In the genomic region with DNA sequence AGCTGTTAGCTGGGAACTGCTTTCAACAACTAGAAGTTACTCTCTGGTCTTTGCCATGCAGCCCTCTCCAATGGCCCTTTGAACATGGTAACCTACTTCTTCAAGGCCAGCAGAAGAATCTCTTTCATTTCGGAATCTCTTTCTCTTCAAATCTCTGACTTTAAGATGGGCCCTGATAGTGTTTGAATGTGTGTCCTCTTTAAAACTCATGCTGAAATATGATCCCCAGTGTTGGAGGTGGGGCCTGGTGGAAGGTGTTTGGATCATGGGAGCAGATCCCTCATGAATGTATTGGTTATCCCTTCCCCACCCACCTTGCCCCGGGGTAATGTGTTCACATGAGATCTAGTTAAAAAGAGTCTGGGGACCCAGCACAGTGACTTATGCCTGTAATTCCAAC, we compare ENCODE assay signal across 22 cellular contexts.
"Had no signal": no experiment of that assay in that cellular context is flagged by ENCODE, and none has a peak within 500 bp of the region (broad histone marks: within the 10 kb centered on the region; RNA-seq: fewer than 3 reads in every experiment).

No MANE protein-coding gene starts in this region.

- H3K79me2 ChIP-seq: hepatocyte had no signal

- H3K4me1 Mint-ChIP-seq: natural killer cell; stimulated activated effector memory CD8-positive, alpha-beta T cell treated with anti-CD3 and anti-CD28 coated beads, Interleukin-12 subunit alpha, Interleukin-12 subunit beta, amount 100 ng/mL, for 72 hours had no signal

- H2AFZ ChIP-seq: hepatocyte had no signal

- H3K9me3 Mint-ChIP-seq: natural killer cell; stimulated activated effector memory CD8-positive, alpha-beta T cell treated with anti-CD3 and anti-CD28 coated beads, Interleukin-12 subunit alpha, Interleukin-12 subunit beta, amount 100 ng/mL, for 72 hours had no signal

- H3K36me3 ChIP-seq: gastroesophageal sphincter, heart left ventricle, left lung, neutrophil, pancreas, stomach, thoracic aorta, tibial nerve had no signal

- H3K27me3 ChIP-seq: foreskin keratinocyte, heart left ventricle, hepatocyte, left lung, pancreas, stomach, tibial nerve had no signal

- H3K4me3 Mint-ChIP-seq: natural killer cell; neural crest cell; stimulated activated effector memory CD8-positive, alpha-beta T cell treated with anti-CD3 and anti-CD28 coated beads, Interleukin-12 subunit alpha, Interleukin-12 subunit beta, amount 100 ng/mL, for 72 hours had no signal

- H3K27me3 Mint-ChIP-seq: progenitor cell of endocrine pancreas had no signal

- DNase-seq: cortex of kidney; foreskin keratinocyte; heart left ventricle; left cardiac atrium; left lung; natural killer cell; pancreas; stimulated activated CD4-positive, alpha-beta T cell treated with anti-CD3 and anti-CD28 coated beads, Interleukin-12 subunit alpha, Interleukin-12 subunit beta, amount 100 ng/mL, for 4 hours; stimulated activated CD4-positive, alpha-beta T cell treated with anti-CD3 and anti-CD28 coated beads, Interleukin-2, amount 100 ng/mL, for 24 hours; stimulated activated CD4-positive, alpha-beta T cell treated with anti-CD3 and anti-CD28 coated beads, Interleukin-4, amount 100 ng/mL, for 24 hours; stimulated activated naive CD4-positive, alpha-beta T cell treated with Interleukin-2 at 50 U/mL for 16 hours; stomach had no signal

- H3K9me3 ChIP-seq: gastroesophageal sphincter, heart left ventricle, left lung, neutrophil, pancreas, stomach, thoracic aorta, tibial nerve had no signal

- H3K4me3 ChIP-seq: gastroesophageal sphincter, heart left ventricle, hepatocyte, left lung, pancreas, smooth muscle cell, stomach, thoracic aorta, tibial nerve had no signal

- H3K4me2 ChIP-seq: hepatocyte, smooth muscle cell had no signal

- H3K27ac ChIP-seq: epithelial cell of prostate, foreskin keratinocyte, gastroesophageal sphincter, heart left ventricle, hepatocyte, left lung, neutrophil, pancreas, stomach, thoracic aorta, tibial nerve had no signal

- H3K4me1 ChIP-seq: foreskin keratinocyte, gastroesophageal sphincter, heart left ventricle, left lung, pancreas, stomach, tibial nerve had no signal

- H3K36me3 Mint-ChIP-seq: natural killer cell; stimulated activated effector memory CD8-positive, alpha-beta T cell treated with anti-CD3 and anti-CD28 coated beads, Interleukin-12 subunit alpha, Interleukin-12 subunit beta, amount 100 ng/mL, for 72 hours had no signal

- H3K27ac Mint-ChIP-seq: natural killer cell; progenitor cell of endocrine pancreas; stimulated activated effector memory CD8-positive, alpha-beta T cell treated with anti-CD3 and anti-CD28 coated beads, Interleukin-12 subunit alpha, Interleukin-12 subunit beta, amount 100 ng/mL, for 72 hours had no signal
